Comparison of ENCODE assay signal across 29 cellular contexts in genomic region chr1:90336552-90337324, GRCh38.
"Had no signal": no experiment of that assay in that cellular context is flagged by ENCODE, and none has a peak within 500 bp of the region (broad histone marks: within the 10 kb centered on the region; RNA-seq: fewer than 3 reads in every experiment).

No MANE protein-coding gene starts in this region.

- FAIRE-seq: astrocyte, TTC549 had no signal

- H3K36me3 Mint-ChIP-seq: activated CD4-positive, alpha-beta memory T cell treated with anti-CD3 and anti-CD28 coated beads for 36 hours; activated naive CD8-positive, alpha-beta T cell; brain; T-cell had no signal

- H3K4me3 Mint-ChIP-seq: activated CD4-positive, alpha-beta memory T cell treated with anti-CD3 and anti-CD28 coated beads for 36 hours; activated CD4-positive, alpha-beta T cell treated with anti-CD3 and anti-CD28 coated beads, Interleukin-2, amount 10 ng/mL, durations not matched to agents 7 days and 5 days; activated naive CD4-positive, alpha-beta T cell treated with anti-CD3 and anti-CD28 coated beads for 36 hours; activated naive CD8-positive, alpha-beta T cell; activated T-cell treated with anti-CD3 and anti-CD28 coated beads, Interleukin-2, amount 50 U/mL, for 4 hours; brain; central memory CD8-positive, alpha-beta T cell; T-cell had no signal

- H3K27ac ChIP-seq: SK-N-MC had no signal

- H3K27ac Mint-ChIP-seq: activated CD4-positive, alpha-beta memory T cell treated with anti-CD3 and anti-CD28 coated beads for 36 hours; activated CD4-positive, alpha-beta T cell treated with anti-CD3 and anti-CD28 coated beads, Interleukin-2, amount 10 ng/mL, durations not matched to agents 7 days and 5 days; activated naive CD4-positive, alpha-beta T cell treated with anti-CD3 and anti-CD28 coated beads for 36 hours; activated naive CD8-positive, alpha-beta T cell; brain; T-cell had no signal

- ATAC-seq: activated T-cell treated with anti-CD3 and anti-CD28 coated beads, Interleukin-2, amount 50 U/mL, for 4 hours; Panc1; Right ventricle myocardium inferior; T-cell had no signal

- H3K4me3 ChIP-seq: SK-N-MC had no signal

- H3K27me3 Mint-ChIP-seq: activated CD4-positive, alpha-beta memory T cell treated with anti-CD3 and anti-CD28 coated beads for 36 hours; activated CD4-positive, alpha-beta T cell treated with anti-CD3 and anti-CD28 coated beads, Interleukin-2, amount 10 ng/mL, durations not matched to agents 7 days and 5 days; central memory CD8-positive, alpha-beta T cell had no signal

- DNase-seq: activated CD4-positive, alpha-beta memory T cell treated with anti-CD3 and anti-CD28 coated beads for 36 hours; activated CD4-positive, alpha-beta T cell treated with anti-CD3 and anti-CD28 coated beads, Interleukin-2, amount 10 ng/mL, durations not matched to agents 7 days and 5 days; activated CD4-positive, CD25-positive, alpha-beta regulatory T cell; activated CD8-positive, alpha-beta memory T cell treated with anti-CD3 and anti-CD28 coated beads for 24 hours; activated effector memory CD4-positive, alpha-beta T cell treated with anti-CD3 and anti-CD28 coated beads, Interleukin-2, amount 50 U/mL, for 16 hours; activated naive CD4-positive, alpha-beta T cell treated with anti-CD3 and anti-CD28 coated beads for 36 hours; activated T-cell treated with anti-CD3 and anti-CD28 coated beads, Interleukin-2, amount 50 U/mL, for 4 hours; amygdala; MM.1S; NCI-H1092; NCI-H1417; NCI-H1930; NCI-H2107; NCI-H2171 treated with DMSO at 0.1 percent for 48 hours; NCI-H226; NCI-H526; NCI-H774; RPMI8226; T-cell; T-helper 2 cell; T1000 had no signal

- H3K9me3 Mint-ChIP-seq: activated CD4-positive, alpha-beta memory T cell treated with anti-CD3 and anti-CD28 coated beads for 36 hours; activated CD4-positive, alpha-beta T cell treated with anti-CD3 and anti-CD28 coated beads, Interleukin-2, amount 10 ng/mL, durations not matched to agents 7 days and 5 days; activated naive CD4-positive, alpha-beta T cell treated with anti-CD3 and anti-CD28 coated beads for 36 hours; activated T-cell treated with anti-CD3 and anti-CD28 coated beads, Interleukin-2, amount 50 U/mL, for 4 hours; brain; central memory CD8-positive, alpha-beta T cell had no signal
